ENCODE assay signal across 20 cellular contexts in genomic region chr2:8710951-8711350, GRCh38.
"Had no signal": no experiment of that assay in that cellular context is flagged by ENCODE, and none has a peak within 500 bp of the region (broad histone marks: within the 10 kb centered on the region; RNA-seq: fewer than 3 reads in every experiment).

No MANE protein-coding gene starts in this region.

- H3K27ac ChIP-seq: heart left ventricle, neutrophil, ovary, right atrium auricular region, stomach, thoracic aorta had no signal

- H3K4me3 ChIP-seq: heart left ventricle, lung, ovary, right atrium auricular region, stomach, thoracic aorta had no signal

- H3K27me3 ChIP-seq: heart left ventricle, neutrophil, ovary, right atrium auricular region, stomach had no signal

- H3K36me3 ChIP-seq: heart left ventricle, neutrophil, ovary, right atrium auricular region, stomach, thoracic aorta had no signal

- DNase-seq: dermis blood vessel endothelial cell; erythroblast; heart left ventricle; hippocampal formation; left colon; left ventricle myocardium superior; naive B cell; ovary; small intestine; stimulated activated CD4-positive, alpha-beta T cell treated with anti-CD3 and anti-CD28 coated beads, Interleukin-12 subunit alpha, Interleukin-12 subunit beta, amount 100 ng/mL, for 4 hours; stimulated activated naive CD4-positive, alpha-beta T cell; stomach; substantia nigra; trophoblast cell had no signal

- FAIRE-seq: colon, frontal cortex, small intestine had no signal

- H3K4me1 ChIP-seq: heart left ventricle, right atrium auricular region, stomach had no signal

- ATAC-seq: heart left ventricle, left colon, left ventricle myocardium superior had no signal

- H3K9me3 ChIP-seq: neutrophil, ovary, right atrium auricular region, stomach, thoracic aorta had no signal
